Comparison of ENCODE assay signal across 8 cellular contexts in genomic region chr1:117120774-117121588, GRCh38. TPM values are rescaled to one million over a fixed set of nuclear protein-coding genes. Genes with fewer than 3 reads are reported as not detected.
DNase-seq lines count a peak whose midpoint lies in the region; ATAC-seq and TF ChIP-seq lines count a peak whose summit lies in the region.

No MANE protein-coding gene starts in this region.

- H3K4me3 ChIP-seq in lower leg skin (ENCODE audit: low read depth, poor library complexity, severe bottlenecking) = peak overlapping the region; percentile 56
- peak overlapping the region; percentile 46 to 85 (median 68) for H3K4me3 ChIP-seq in transverse colon

- no peaks in the 10 kb centered on the region for H3K4me1 Mint-ChIP-seq in activated naive CD4-positive, alpha-beta T cell treated with anti-CD3 and anti-CD28 coated beads for 36 hours (ENCODE audit: low read depth)

- ATAC-seq in GM18907 (IDR thresholded peaks at IDR 0.05; ENCODE audit: unreplicated experiment) (no peak), HG03521 (IDR thresholded peaks at IDR 0.05; ENCODE audit: unreplicated experiment) (no peak)

- intact Hi-C loops in activated naive CD4-positive, alpha-beta T cell treated with anti-CD3 and anti-CD28 coated beads for 36 hours (cut with micrococcal nuclease) = loop anchor here (10.0 kb wide), 2 partner anchors 774 to 986 kb away; no protein-coding TSS in a partner anchor
- intact Hi-C loops in lower leg skin (cut with DNase I; ENCODE audit: low total_unique reads) = loop anchor here (5.0 kb wide), 1 partner anchor 54 kb away; no protein-coding TSS in a partner anchor
- intact Hi-C loops in transverse colon (cut with DNase I; ENCODE audit: low total_unique reads) = no loop called here

- CTCF ChIA-PET in activated naive CD4-positive, alpha-beta T cell treated with anti-CD3 and anti-CD28 coated beads for 36 hours (lab: Charles Lee) = interaction anchor here (0.8 to 2.7 kb wide), 3 partner anchors 8 to 397 kb away, joined by 4 to 9 read pairs (median 4); no protein-coding TSS in a partner anchor

- H3K27me3 Mint-ChIP-seq in activated naive CD4-positive, alpha-beta T cell treated with anti-CD3 and anti-CD28 coated beads for 36 hours (ENCODE audit: low read depth) = peaks cover 10% of the 10 kb centered on the region

- TF ChIP-seq CTCF in lower leg skin (IDR thresholded peaks at IDR 0.05) (no peak), transverse colon (IDR thresholded peaks at IDR 0.05) (no peak)

- no peaks in the 10 kb centered on the region for H3K9me3 Mint-ChIP-seq in activated naive CD4-positive, alpha-beta T cell treated with anti-CD3 and anti-CD28 coated beads for 36 hours

- in situ Hi-C loops in transverse colon (cut with MboI; ENCODE audit: low pct_ligation_motif_present in 1 of 4, low pct_unique_long_range_greater_than_20kb in 1 of 4, low sequenced_read_pairs in 3 of 4) = loop anchor here in 3 of 4 donors (10.0 to 25.0 kb wide), 3 partner anchors 56 to 791 kb away; partner anchors contain the start of gene TTF2 (in 2 of the 3)

- no peaks in the 10 kb centered on the region for H3K36me3 Mint-ChIP-seq in activated naive CD4-positive, alpha-beta T cell treated with anti-CD3 and anti-CD28 coated beads for 36 hours (ENCODE audit: low read depth)

- no peak for TF ChIP-seq EP300 in transverse colon (IDR thresholded peaks at IDR 0.05; ENCODE audit: low read depth)

- H3K9me3 ChIP-seq in transverse colon = no peaks in the 10 kb centered on the region

- H3K27me3 ChIP-seq in transverse colon = peaks cover 6% of the 10 kb centered on the region

- 15 to 21% methylated on average over 23 to 29 of the region's 29 CpGs for WGBS in lower leg skin, 2 donors
- 17% methylated on average over 29 of the region's 29 CpGs; no CpG with 5 or more reads in 1 of the 2 donors for WGBS in transverse colon (ENCODE audit: low coverage in 1 of 2), 2 donors

- no peak for DNase-seq in activated naive CD4-positive, alpha-beta T cell treated with anti-CD3 and anti-CD28 coated beads for 36 hours
- no peak for DNase-seq in activated naive CD4-positive, alpha-beta T cell treated with Interleukin-2 at 50 U/mL for 16 hours
- DNase-seq in NCI-H526 (lab: John Stamatoyannopoulos, UW) (peak; percentile 63 to 90), caudate nucleus (lab: John Stamatoyannopoulos, UW) (peak in 11 of 61 donors; percentile 28 to 90 (median 71)), lower leg skin (ENCODE audit: low spot score in 2 of 2) (no peak), transverse colon (no peak)

- H3K4me1 ChIP-seq in transverse colon = peaks cover 6 to 16% (median 13%) of the 10 kb centered on the region in 4 donors

- H3K4me3 Mint-ChIP-seq in activated naive CD4-positive, alpha-beta T cell treated with anti-CD3 and anti-CD28 coated beads for 36 hours = peak overlapping the region; percentile 73

- TF ChIP-seq POLR2A in lower leg skin (IDR thresholded peaks at IDR 0.05) = no peak
- no peak for TF ChIP-seq POLR2A in transverse colon (IDR thresholded peaks at IDR 0.05)

- no peaks in the 10 kb centered on the region for H3K36me3 ChIP-seq in transverse colon

- peak overlapping the region; percentile 97 for H3K27ac ChIP-seq in caudate nucleus (ENCODE audit: low read depth, low read length)
- peak overlapping the region; percentile 77 to 91 (median 86) for H3K27ac ChIP-seq in transverse colon

- no peak overlapping the region for H3K27ac Mint-ChIP-seq in activated naive CD4-positive, alpha-beta T cell treated with anti-CD3 and anti-CD28 coated beads for 36 hours

RNA-seq across cellular contexts. Expression of gene TRIM45, which starts 0.6 kb away (rescaled TPM):
- total RNA-seq in activated naive CD4-positive, alpha-beta T cell treated with anti-CD3 and anti-CD28 coated beads for 36 hours = under 1 TPM; 0.17 TPM
- 1 to 10 TPM in 3 of 4 donors, under 1 TPM in 1; 0.84 to 3.9 (median 1.8) TPM for total RNA-seq in lower leg skin
- 100 to 1,000 TPM in 1 of 4 donors, 1 to 10 TPM in 3; 2.6 to 106 (median 3.1) TPM for total RNA-seq in transverse colon

Comparison
In these comparisons a context has a peak if more than half of its experiments do, and no peak if none do; other contexts are left out.
1. DNase-seq: peak in NCI-H526 (2 of 2); none in activated naive CD4-positive, alpha-beta T cell treated with anti-CD3 and anti-CD28 coated beads for 36 hours (single experiment), activated naive CD4-positive, alpha-beta T cell treated with Interleukin-2 at 50 U/mL for 16 hours (single experiment), lower leg skin (0 of 2) and transverse colon (single experiment).